ENCODE assay signal across 1 cellular context in genomic region chr17:75323043-75323591, GRCh38.
TF ChIP-seq lines count a peak whose summit lies in the region.

No MANE protein-coding gene starts in this region.

TF ChIP-seq in GM12878, 131 proteins besides CTCF, POLR2A, EP300 and RAD21 (continued from another document and continues in another):
- no peak for TF ChIP-seq ZBTB40 (IDR thresholded peaks at IDR 0.05; ENCODE audit: borderline replicate concordance)
- TF ChIP-seq WRNIP1 (IDR thresholded peaks at IDR 0.05; ENCODE audit: borderline replicate concordance, low read depth, low read length): peak; percentile 86; the same call in 1 of the 2 replicates
- no peak for TF ChIP-seq ATF2 (IDR thresholded peaks at IDR 0.05; ENCODE audit: low read length)
- no peak for TF ChIP-seq SREBF2 (IDR thresholded peaks at IDR 0.05; ENCODE audit: low read length)
- TF ChIP-seq SUZ12 (IDR thresholded peaks at IDR 0.05; ENCODE audit: unreplicated experiment): no peak
- TF ChIP-seq EED (IDR thresholded peaks at IDR 0.05; ENCODE audit: low read depth): 0 out of 2 replicates have a peak, but pooled peaks have one; percentile 25
- no peak for TF ChIP-seq SIX5 (IDR thresholded peaks at IDR 0.05; ENCODE audit: low read depth, low read length, severe bottlenecking)
- no peak for TF ChIP-seq USF2 (IDR thresholded peaks at IDR 0.05; ENCODE audit: borderline replicate concordance, low read depth, low read length)
- peak; percentile 66; the same call in 1 of the 2 replicates for TF ChIP-seq YY1 (IDR thresholded peaks at IDR 0.05; ENCODE audit: low read depth, low read length)
- no peak for TF ChIP-seq STAT3 (IDR thresholded peaks at IDR 0.05; ENCODE audit: low read depth, low read length)
- TF ChIP-seq BCL11A (IDR thresholded peaks at IDR 0.05; ENCODE audit: low read depth, low read length): no peak
- TF ChIP-seq NR2C1 (IDR thresholded peaks at IDR 0.05): no peak
- TF ChIP-seq NRF1 (conservative IDR thresholded peaks at IDR 0.05; ENCODE audit: low read depth, low read length): no peak
- no peak for TF ChIP-seq GABPA (IDR thresholded peaks at IDR 0.05; ENCODE audit: low read depth)
- TF ChIP-seq KAT2A (conservative IDR thresholded peaks at IDR 0.05; ENCODE audit: control insufficient read depth, low read depth, low read length): no peak
- TF ChIP-seq ZNF384 (IDR thresholded peaks at IDR 0.05; ENCODE audit: borderline replicate concordance, low read depth, low read length): peak; percentile 69
- no peak for TF ChIP-seq RAD51 (IDR thresholded peaks at IDR 0.05)
- no peak; the same call in 1 of the 2 replicates for TF ChIP-seq NFXL1 (IDR thresholded peaks at IDR 0.05; ENCODE audit: borderline replicate concordance)
- TF ChIP-seq REST (IDR thresholded peaks at IDR 0.05; ENCODE audit: low read depth, low read length): no peak
- TF ChIP-seq BCL3 (IDR thresholded peaks at IDR 0.05; ENCODE audit: borderline replicate concordance, insufficient read depth, low read depth, low read length, poor library complexity, severe bottlenecking): no peak
- TF ChIP-seq BACH1 (IDR thresholded peaks at IDR 0.05; ENCODE audit: borderline replicate concordance): peak; percentile 67; the same call in 1 of the 2 replicates
- TF ChIP-seq CBFB (IDR thresholded peaks at IDR 0.05; ENCODE audit: low read depth): no peak
- TF ChIP-seq IRF5 (IDR thresholded peaks at IDR 0.05; ENCODE audit: borderline replicate concordance): no peak
- TF ChIP-seq EZH2 (IDR thresholded peaks at IDR 0.05; ENCODE audit: borderline replicate concordance, control insufficient read depth, low read depth, low read length): no peak
- TF ChIP-seq ZSCAN29 (IDR thresholded peaks at IDR 0.05): no peak
- no peak for TF ChIP-seq FOS (IDR thresholded peaks at IDR 0.05; ENCODE audit: borderline replicate concordance, extremely low read depth, insufficient read length)
- no peak for TF ChIP-seq NR2F1 (conservative IDR thresholded peaks at IDR 0.05)
- TF ChIP-seq CBX3 (IDR thresholded peaks at IDR 0.05; ENCODE audit: borderline replicate concordance, low read depth): no peak
- TF ChIP-seq TCF12 (IDR thresholded peaks at IDR 0.05; ENCODE audit: low read depth, low read length): no peak
- no peak for TF ChIP-seq ATF3 (IDR thresholded peaks at IDR 0.05; ENCODE audit: borderline replicate concordance, extremely low read depth, low read depth, low read length)
- no peak for TF ChIP-seq MYB (IDR thresholded peaks at IDR 0.05; ENCODE audit: borderline replicate concordance, low read depth, low read length)
- no peak for TF ChIP-seq SKIL (IDR thresholded peaks at IDR 0.05; ENCODE audit: low read depth, poor library complexity, severe bottlenecking)
- no peak for TF ChIP-seq ZNF687 (IDR thresholded peaks at IDR 0.05)
